In the genomic region with DNA sequence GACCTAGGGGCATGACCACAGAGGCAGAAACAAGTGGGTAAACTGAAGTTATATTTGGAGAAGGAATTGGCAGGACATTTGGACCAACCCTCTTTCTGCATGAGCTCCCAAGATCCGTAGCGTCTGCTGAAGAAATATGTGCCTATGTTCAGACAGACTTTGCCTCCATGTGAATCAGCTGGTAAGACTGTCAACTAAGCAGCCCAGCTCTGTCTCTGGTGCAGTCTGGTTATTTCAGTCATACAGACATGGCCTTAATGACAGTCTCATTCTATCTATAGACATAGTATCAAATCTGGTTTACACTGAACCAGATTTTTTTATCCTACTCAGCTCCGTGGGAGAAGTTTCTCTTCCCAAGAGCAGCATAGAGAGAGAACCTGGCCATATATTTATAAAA, we compare ENCODE assay signal across 25 cellular contexts.
"Had no signal": no experiment of that assay in that cellular context is flagged by ENCODE, and none has a peak within 500 bp of the region (broad histone marks: within the 10 kb centered on the region; RNA-seq: fewer than 3 reads in every experiment).

No MANE protein-coding gene starts in this region.

- H3K4me3 ChIP-seq: esophagus squamous epithelium, stomach, thyroid gland, vagina had no signal

- H3K9me3 ChIP-seq: esophagus squamous epithelium, stomach, thyroid gland, vagina had no signal

- H3K27ac ChIP-seq: esophagus squamous epithelium, stomach, thyroid gland, vagina had no signal

- DNase-seq: cortex of kidney; effector memory CD8-positive, alpha-beta T cell; erythroblast; esophagus squamous epithelium; foreskin melanocyte; glutamatergic neuron; mammary epithelial cell; mesendoderm; midbrain; naive thymus-derived CD8-positive, alpha-beta T cell; nephron progenitor cell; nucleus accumbens; posterior cingulate gyrus; retina; stimulated activated CD4-positive, alpha-beta T cell treated with anti-CD3 and anti-CD28 coated beads, Interleukin-2, amount 100 ng/mL, for 24 hours; stimulated activated CD4-positive, alpha-beta T cell treated with anti-CD3 and anti-CD28 coated beads, Interleukin-4, amount 100 ng/mL, for 24 hours; stimulated activated naive CD4-positive, alpha-beta T cell treated with Interleukin-2 at 50 U/mL for 16 hours; stomach; trophoblast cell had no signal

- H3K27me3 ChIP-seq: esophagus squamous epithelium, stomach, thyroid gland, vagina had no signal

- FAIRE-seq: endometrium, keratinocyte had no signal

- H3K4me1 ChIP-seq: esophagus squamous epithelium, stomach, thyroid gland, vagina had no signal

- H3K36me3 ChIP-seq: esophagus squamous epithelium, stomach, thyroid gland, vagina had no signal

- ATAC-seq: effector memory CD8-positive, alpha-beta T cell; naive thymus-derived CD8-positive, alpha-beta T cell; sciatic nerve; stimulated activated effector memory CD8-positive, alpha-beta T cell treated with anti-CD3 and anti-CD28 coated beads, Interleukin-12 subunit alpha, Interleukin-12 subunit beta, amount 100 ng/mL, for 72 hours had no signal
